Comparison of ENCODE assay signal across 1 cellular context in the genomic region with DNA sequence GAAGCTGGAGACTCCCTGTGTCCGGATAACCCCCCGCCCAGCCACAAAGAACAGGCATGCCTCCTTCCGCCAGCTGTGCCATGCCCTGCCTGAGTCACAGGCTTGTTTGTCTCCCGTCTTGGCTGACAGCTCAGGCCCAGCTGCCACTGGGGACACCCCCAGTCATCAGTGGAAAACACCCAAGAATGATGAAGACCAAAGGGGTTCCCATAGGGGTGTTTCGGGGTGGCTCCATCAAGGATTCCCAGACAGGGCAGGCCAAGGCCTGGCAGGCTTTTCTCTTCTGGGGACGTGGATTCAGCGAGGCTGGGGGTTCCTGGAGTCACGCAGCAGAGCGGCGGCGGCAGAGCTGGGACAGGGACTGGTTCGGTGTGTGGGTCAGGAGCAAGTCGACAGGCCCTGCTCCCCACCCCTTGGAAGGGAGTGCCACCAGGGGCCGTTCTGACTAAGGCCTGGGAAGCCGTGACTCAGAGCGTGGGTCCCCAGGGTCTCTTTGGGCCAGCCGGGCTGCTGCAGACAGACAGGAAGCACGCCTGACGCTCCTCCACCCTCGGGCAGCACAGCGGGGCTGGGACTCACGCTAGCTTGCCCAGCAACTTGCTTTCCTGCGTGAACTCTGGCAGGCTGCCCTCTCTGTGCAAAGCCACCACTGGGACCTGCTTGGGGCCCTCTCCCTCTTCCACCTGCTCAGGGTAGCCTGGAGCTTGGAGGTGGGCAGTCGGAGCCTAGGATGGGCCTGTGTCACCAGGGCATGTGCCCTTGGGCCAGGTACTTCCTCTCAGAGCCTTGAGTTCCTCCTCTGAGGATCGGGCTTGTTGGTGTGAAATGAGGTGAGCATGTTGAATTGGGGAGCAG.
TF ChIP-seq lines count a peak whose summit lies in the region.

No MANE protein-coding gene starts in this region.

TF ChIP-seq in GM12878, 131 proteins besides CTCF, POLR2A, EP300 and RAD21 (continued from another document):
- peak; percentile 81 for TF ChIP-seq IKZF1 (conservative IDR thresholded peaks at IDR 0.05)
- TF ChIP-seq RELA (IDR thresholded peaks at IDR 0.05; ENCODE audit: borderline replicate concordance, partially characterized antibody) = peak; percentile 68
- TF ChIP-seq BHLHE40 (IDR thresholded peaks at IDR 0.05; ENCODE audit: borderline replicate concordance in 1 of 2, low read depth in 2 of 2, low read length in 1 of 2) = peak in 1 of 2 experiments; percentile 62; a peak in 1 of 4 replicates
- TF ChIP-seq, protein P1, sequence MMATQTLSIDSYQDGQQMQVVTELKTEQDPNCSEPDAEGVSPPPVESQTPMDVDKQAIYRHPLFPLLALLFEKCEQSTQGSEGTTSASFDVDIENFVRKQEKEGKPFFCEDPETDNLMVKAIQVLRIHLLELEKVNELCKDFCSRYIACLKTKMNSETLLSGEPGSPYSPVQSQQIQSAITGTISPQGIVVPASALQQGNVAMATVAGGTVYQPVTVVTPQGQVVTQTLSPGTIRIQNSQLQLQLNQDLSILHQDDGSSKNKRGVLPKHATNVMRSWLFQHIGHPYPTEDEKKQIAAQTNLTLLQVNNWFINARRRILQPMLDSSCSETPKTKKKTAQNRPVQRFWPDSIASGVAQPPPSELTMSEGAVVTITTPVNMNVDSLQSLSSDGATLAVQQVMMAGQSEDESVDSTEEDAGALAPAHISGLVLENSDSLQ (IDR thresholded peaks at IDR 0.05) = peak; percentile 68; the same call in 1 of the 2 replicates
- peak; percentile 79; the same call in 1 of the 2 replicates for TF ChIP-seq LARP7 (IDR thresholded peaks at IDR 0.05)
- TF ChIP-seq TCF12 (IDR thresholded peaks at IDR 0.05; ENCODE audit: low read depth, low read length) = peak; percentile 89
- TF ChIP-seq SPI1 (IDR thresholded peaks at IDR 0.05; ENCODE audit: borderline replicate concordance, insufficient read depth, low read depth, low read length) = peak; percentile 47; the same call in 1 of the 2 replicates
- TF ChIP-seq POU2F2 (IDR thresholded peaks at IDR 0.05; ENCODE audit: borderline replicate concordance, low read depth, low read length) = peak; percentile 24; the same call in 1 of the 3 replicates
- TF ChIP-seq, protein P2, sequence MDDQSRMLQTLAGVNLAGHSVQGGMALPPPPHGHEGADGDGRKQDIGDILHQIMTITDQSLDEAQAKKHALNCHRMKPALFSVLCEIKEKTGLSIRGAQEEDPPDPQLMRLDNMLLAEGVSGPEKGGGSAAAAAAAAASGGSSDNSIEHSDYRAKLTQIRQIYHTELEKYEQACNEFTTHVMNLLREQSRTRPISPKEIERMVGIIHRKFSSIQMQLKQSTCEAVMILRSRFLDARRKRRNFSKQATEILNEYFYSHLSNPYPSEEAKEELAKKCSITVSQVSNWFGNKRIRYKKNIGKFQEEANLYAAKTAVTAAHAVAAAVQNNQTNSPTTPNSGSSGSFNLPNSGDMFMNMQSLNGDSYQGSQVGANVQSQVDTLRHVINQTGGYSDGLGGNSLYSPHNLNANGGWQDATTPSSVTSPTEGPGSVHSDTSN (IDR thresholded peaks at IDR 0.05; ENCODE audit: insufficient replicate concordance, low read depth, low read length) = peak; percentile 53
- TF ChIP-seq, protein P3, sequence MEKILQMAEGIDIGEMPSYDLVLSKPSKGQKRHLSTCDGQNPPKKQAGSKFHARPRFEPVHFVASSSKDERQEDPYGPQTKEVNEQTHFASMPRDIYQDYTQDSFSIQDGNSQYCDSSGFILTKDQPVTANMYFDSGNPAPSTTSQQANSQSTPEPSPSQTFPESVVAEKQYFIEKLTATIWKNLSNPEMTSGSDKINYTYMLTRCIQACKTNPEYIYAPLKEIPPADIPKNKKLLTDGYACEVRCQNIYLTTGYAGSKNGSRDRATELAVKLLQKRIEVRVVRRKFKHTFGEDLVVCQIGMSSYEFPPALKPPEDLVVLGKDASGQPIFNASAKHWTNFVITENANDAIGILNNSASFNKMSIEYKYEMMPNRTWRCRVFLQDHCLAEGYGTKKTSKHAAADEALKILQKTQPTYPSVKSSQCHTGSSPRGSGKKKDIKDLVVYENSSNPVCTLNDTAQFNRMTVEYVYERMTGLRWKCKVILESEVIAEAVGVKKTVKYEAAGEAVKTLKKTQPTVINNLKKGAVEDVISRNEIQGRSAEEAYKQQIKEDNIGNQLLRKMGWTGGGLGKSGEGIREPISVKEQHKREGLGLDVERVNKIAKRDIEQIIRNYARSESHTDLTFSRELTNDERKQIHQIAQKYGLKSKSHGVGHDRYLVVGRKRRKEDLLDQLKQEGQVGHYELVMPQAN (conservative IDR thresholded peaks at IDR 0.05) = 0 out of 2 replicates have a peak, but pooled peaks have one; percentile 39
- TF ChIP-seq MTA3 (IDR thresholded peaks at IDR 0.05; ENCODE audit: borderline replicate concordance, low read length) = 0 out of 2 replicates have a peak, but pooled peaks have one; percentile 21
- TF ChIP-seq TCF3 (IDR thresholded peaks at IDR 0.05; ENCODE audit: borderline replicate concordance, insufficient read depth, low read depth, low read length) = peak; percentile 40; the same call in 1 of the 2 replicates
- TF ChIP-seq, protein P4, sequence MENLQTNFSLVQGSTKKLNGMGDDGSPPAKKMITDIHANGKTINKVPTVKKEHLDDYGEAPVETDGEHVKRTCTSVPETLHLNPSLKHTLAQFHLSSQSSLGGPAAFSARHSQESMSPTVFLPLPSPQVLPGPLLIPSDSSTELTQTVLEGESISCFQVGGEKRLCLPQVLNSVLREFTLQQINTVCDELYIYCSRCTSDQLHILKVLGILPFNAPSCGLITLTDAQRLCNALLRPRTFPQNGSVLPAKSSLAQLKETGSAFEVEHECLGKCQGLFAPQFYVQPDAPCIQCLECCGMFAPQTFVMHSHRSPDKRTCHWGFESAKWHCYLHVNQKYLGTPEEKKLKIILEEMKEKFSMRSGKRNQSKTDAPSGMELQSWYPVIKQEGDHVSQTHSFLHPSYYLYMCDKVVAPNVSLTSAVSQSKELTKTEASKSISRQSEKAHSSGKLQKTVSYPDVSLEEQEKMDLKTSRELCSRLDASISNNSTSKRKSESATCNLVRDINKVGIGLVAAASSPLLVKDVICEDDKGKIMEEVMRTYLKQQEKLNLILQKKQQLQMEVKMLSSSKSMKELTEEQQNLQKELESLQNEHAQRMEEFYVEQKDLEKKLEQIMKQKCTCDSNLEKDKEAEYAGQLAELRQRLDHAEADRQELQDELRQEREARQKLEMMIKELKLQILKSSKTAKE (IDR thresholded peaks at IDR 0.05; ENCODE audit: low read depth, poor library complexity, severe bottlenecking) = peak; percentile 77
- peak; percentile 64; the same call in 1 of the 2 replicates for TF ChIP-seq JUNB (IDR thresholded peaks at IDR 0.05)
- TF ChIP-seq MEF2B (IDR thresholded peaks at IDR 0.05; ENCODE audit: partially characterized antibody, poor library complexity, severe bottlenecking) = peak; percentile 95
- TF ChIP-seq ATF7 (IDR thresholded peaks at IDR 0.05; ENCODE audit: low read depth) = peak; percentile 58
- peak; percentile 38; the same call in 1 of the 2 replicates for TF ChIP-seq NR2F1 (conservative IDR thresholded peaks at IDR 0.05)
- TF ChIP-seq IKZF2 (IDR thresholded peaks at IDR 0.05) = peak; percentile 75 to 87
- 0 out of 2 replicates have a peak, but pooled peaks have one; percentile 12 for TF ChIP-seq SMARCA5 (IDR thresholded peaks at IDR 0.05)
- TF ChIP-seq, protein P5, sequence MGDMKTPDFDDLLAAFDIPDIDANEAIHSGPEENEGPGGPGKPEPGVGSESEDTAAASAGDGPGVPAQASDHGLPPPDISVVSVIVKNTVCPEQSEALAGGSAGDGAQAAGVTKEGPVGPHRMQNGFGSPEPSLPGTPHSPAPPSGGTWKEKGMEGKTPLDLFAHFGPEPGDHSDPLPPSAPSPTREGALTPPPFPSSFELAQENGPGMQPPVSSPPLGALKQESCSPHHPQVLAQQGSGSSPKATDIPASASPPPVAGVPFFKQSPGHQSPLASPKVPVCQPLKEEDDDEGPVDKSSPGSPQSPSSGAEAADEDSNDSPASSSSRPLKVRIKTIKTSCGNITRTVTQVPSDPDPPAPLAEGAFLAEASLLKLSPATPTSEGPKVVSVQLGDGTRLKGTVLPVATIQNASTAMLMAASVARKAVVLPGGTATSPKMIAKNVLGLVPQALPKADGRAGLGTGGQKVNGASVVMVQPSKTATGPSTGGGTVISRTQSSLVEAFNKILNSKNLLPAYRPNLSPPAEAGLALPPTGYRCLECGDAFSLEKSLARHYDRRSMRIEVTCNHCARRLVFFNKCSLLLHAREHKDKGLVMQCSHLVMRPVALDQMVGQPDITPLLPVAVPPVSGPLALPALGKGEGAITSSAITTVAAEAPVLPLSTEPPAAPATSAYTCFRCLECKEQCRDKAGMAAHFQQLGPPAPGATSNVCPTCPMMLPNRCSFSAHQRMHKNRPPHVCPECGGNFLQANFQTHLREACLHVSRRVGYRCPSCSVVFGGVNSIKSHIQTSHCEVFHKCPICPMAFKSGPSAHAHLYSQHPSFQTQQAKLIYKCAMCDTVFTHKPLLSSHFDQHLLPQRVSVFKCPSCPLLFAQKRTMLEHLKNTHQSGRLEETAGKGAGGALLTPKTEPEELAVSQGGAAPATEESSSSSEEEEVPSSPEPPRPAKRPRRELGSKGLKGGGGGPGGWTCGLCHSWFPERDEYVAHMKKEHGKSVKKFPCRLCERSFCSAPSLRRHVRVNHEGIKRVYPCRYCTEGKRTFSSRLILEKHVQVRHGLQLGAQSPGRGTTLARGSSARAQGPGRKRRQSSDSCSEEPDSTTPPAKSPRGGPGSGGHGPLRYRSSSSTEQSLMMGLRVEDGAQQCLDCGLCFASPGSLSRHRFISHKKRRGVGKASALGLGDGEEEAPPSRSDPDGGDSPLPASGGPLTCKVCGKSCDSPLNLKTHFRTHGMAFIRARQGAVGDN (IDR thresholded peaks at IDR 0.05) = peak; percentile 69
- 0 out of 2 replicates have a peak, but pooled peaks have one; percentile 13 for TF ChIP-seq FOXM1 (IDR thresholded peaks at IDR 0.05; ENCODE audit: low read depth, low read length)
- peak; percentile 15; the same call in 1 of the 2 replicates for TF ChIP-seq IRF4 (IDR thresholded peaks at IDR 0.05; ENCODE audit: low read depth, low read length)
- TF ChIP-seq HDGF (IDR thresholded peaks at IDR 0.05) = peak; percentile 70; the same call in 1 of the 2 replicates
- peak; percentile 88 for TF ChIP-seq DPF2 (IDR thresholded peaks at IDR 0.05)
